Comparison of ENCODE assay signal across 9 cellular contexts in the genomic region with DNA sequence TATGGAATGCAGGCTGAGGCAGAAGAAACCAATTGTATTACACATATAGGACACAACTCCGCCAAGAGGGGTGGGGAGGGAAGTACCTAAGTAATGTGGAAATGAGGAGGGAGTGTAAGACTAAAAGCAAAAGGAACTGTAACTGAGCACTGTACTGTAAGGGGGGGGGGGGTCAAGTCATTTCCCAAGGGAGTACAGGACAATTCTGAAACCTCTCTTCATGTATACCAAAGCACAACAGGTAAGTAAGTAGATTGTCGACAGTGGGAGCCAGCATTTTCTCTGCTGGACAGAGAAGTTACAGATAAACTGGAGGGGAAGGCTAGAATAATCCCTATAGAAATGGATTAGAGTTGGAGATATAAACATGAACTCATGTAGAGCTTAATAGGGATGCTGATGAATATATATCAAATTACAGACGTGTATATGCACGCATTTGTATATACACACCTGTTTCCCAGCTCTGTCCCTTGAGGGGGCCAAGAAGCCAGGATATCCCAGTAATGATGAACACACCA. TPM values are rescaled to one million over a fixed set of nuclear protein-coding genes. Genes with fewer than 3 reads are reported as not detected.
DNase-seq lines count a peak whose midpoint lies in the region; ATAC-seq and TF ChIP-seq lines count a peak whose summit lies in the region.
"Had no signal": no experiment of that assay in that cellular context is flagged by ENCODE, and none has a peak within 500 bp of the region (broad histone marks: within the 10 kb centered on the region; RNA-seq: fewer than 3 reads in every experiment).

No MANE protein-coding gene starts in this region.

- DNase-seq in activated T-cell treated with anti-CD3 and anti-CD28 coated beads, Interleukin-2, amount 50 U/mL, for 24 hours, result no peak
- no peak for DNase-seq in activated T-cell treated with anti-CD3 and anti-CD28 coated beads, Interleukin-2, amount 50 U/mL, for 1 hour
- DNase-seq in OCI-LY7 (ENCODE audit: low spot score), result peak; percentile 21
- DNase-seq in activated effector memory CD4-positive, alpha-beta T cell treated with Interleukin-2 at 50 U/mL for 16 hours, result no peak
- DNase-seq in Ammon's horn (ENCODE audit: low spot score), result no peak
- DNase-seq in NCI-H510A treated with DMSO at 0.1 percent for 48 hours (lab: John Stamatoyannopoulos, UW), result no peak
- DNase-seq: NCI-H2107 had no signal

- peaks cover 100% of the 10 kb centered on the region for H3K79me2 ChIP-seq in OCI-LY7 (ENCODE audit: insufficient read depth, low read depth, low read length)

- no peaks in the 10 kb centered on the region for H3K9me3 ChIP-seq in OCI-LY7 (ENCODE audit: low read length)

- intact Hi-C loops in OCI-LY7 (cut with micrococcal nuclease; ENCODE audit: unreplicated experiment), result no loop called here

- H3K4me1 Mint-ChIP-seq in activated T-cell treated with anti-CD3 and anti-CD28 coated beads, Interleukin-2, amount 50 U/mL, for 24 hours (ENCODE audit: low read depth), result peaks cover 80% of the 10 kb centered on the region

- no TSS peak for BruUV-seq in OCI-LY7 (replicated peaks; lab: Mats Ljungman, UMichigan)

- ATAC-seq in esophagus mucosa, result peak; percentile 39

- peaks cover 74% of the 10 kb centered on the region for H4K20me1 ChIP-seq in OCI-LY7 (ENCODE audit: insufficient read depth, low read length)

- peak overlapping the region; percentile 70 for H3K27ac Mint-ChIP-seq in activated T-cell treated with anti-CD3 and anti-CD28 coated beads, Interleukin-2, amount 50 U/mL, for 24 hours

- H3K9me2 ChIP-seq in OCI-LY7 (ENCODE audit: insufficient read depth, low read length), result no peaks in the 10 kb centered on the region

- H3K36me3 Mint-ChIP-seq in activated T-cell treated with anti-CD3 and anti-CD28 coated beads, Interleukin-2, amount 50 U/mL, for 24 hours (ENCODE audit: low read depth), result peaks cover 80% of the 10 kb centered on the region

- H3K27ac ChIP-seq in OCI-LY7 (ENCODE audit: low read depth, low read length, poor library complexity, severe bottlenecking) (peak overlapping the region; percentile 2), temporal lobe (ENCODE audit: low read depth, low read length) (peak overlapping the region; percentile 2)

- H3K27me3 Mint-ChIP-seq in activated T-cell treated with anti-CD3 and anti-CD28 coated beads, Interleukin-2, amount 50 U/mL, for 24 hours, result no peaks in the 10 kb centered on the region

- H3K4me3 Mint-ChIP-seq in activated T-cell treated with anti-CD3 and anti-CD28 coated beads, Interleukin-2, amount 50 U/mL, for 24 hours, result no peak overlapping the region

- peak overlapping the region; percentile 52 for H3K4me2 ChIP-seq in OCI-LY7 (ENCODE audit: low read length)

- H2AFZ ChIP-seq in OCI-LY7 (ENCODE audit: low read length), result no peak overlapping the region

- CTCF ChIA-PET in OCI-LY7 (lab: Charles Lee; ENCODE audit: unreplicated experiment), result no interaction called here

- POLR2A ChIA-PET in OCI-LY7 (lab: Charles Lee), result interaction anchor here (0.6 to 1.0 kb wide), 2 partner anchors 63 to 91 kb away, joined by 4 to 6 read pairs; partner anchors contain the start of gene DHRS7B

- no peak for TF ChIP-seq CTCF in OCI-LY7 (conservative IDR thresholded peaks at IDR 0.05; ENCODE audit: low read length)

- H3K9me3 Mint-ChIP-seq in activated T-cell treated with anti-CD3 and anti-CD28 coated beads, Interleukin-2, amount 50 U/mL, for 24 hours, result no peaks in the 10 kb centered on the region

- peaks cover 87% of the 10 kb centered on the region for H3K36me3 ChIP-seq in OCI-LY7 (ENCODE audit: insufficient read depth, low read length)

- H3K4me1 ChIP-seq in OCI-LY7 (ENCODE audit: insufficient read depth, low read length, poor library complexity, severe bottlenecking), result peaks cover 79% of the 10 kb centered on the region

- peak overlapping the region; percentile 36 for H3K4me3 ChIP-seq in OCI-LY7 (ENCODE audit: low read depth, low read length, poor library complexity, severe bottlenecking)

RNA-seq across cellular contexts. Expression of gene USP22, which starts 6.4 kb away (rescaled TPM):
- total RNA-seq in OCI-LY7 (2014; rRNA removed; shearing (Covaris generic)), result 144 and 180 TPM in 2 replicates
- total RNA-seq in OCI-LY7 (2022) (302 TPM in 2 replicates), esophagus mucosa (93.8 TPM), temporal lobe (273 TPM)
